1 cellular context compared by ENCODE assay signal in genomic region chr1:244779410-244779809, GRCh38.
TF ChIP-seq lines count a peak whose summit lies in the region.

No MANE protein-coding gene starts in this region.

TF ChIP-seq in H1, 55 proteins besides CTCF, POLR2A, EP300 and RAD21:
- TF ChIP-seq BCL11A (IDR thresholded peaks at IDR 0.05; ENCODE audit: low read depth in 2 of 2, low read length in 2 of 2) (no peak), RFX5 (IDR thresholded peaks at IDR 0.05; ENCODE audit: borderline replicate concordance, low read depth, low read length) (no peak)
